8 cellular contexts compared by ENCODE assay signal in the genomic region with DNA sequence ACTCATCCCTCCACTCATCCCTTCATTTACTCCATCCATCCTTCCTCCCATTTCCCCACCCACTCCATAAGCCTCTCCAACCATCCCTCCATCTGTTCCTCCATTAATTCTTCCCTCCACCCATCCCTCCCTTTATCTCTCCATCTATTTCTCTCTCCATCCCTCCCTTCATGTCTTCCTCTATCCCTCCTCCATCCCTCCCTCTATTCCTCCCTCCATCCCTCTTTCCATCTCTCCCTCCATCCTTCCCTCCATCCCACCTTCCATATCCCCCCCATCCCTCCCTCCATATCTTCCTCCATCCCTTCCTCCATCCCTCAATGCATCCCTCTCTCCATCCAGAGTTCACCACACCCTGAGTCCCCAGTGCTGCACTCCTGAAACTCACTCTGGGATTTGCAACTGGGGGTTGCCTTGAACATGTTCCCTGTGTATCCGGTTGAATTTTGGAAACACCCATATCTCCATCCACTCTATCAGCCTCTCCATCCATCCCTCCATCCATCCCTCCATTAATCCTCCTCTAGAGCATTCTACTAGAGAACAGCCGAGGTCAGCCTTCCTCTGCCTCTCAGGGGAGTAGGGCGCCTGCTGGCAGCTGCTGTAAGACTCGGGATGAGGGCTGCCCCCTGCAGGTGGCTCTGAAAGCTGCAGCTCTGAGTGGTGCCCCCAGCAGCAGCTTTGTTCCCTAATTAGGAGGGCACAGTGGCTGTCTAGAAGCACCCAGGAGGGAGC. TPM values are rescaled to one million over a fixed set of nuclear protein-coding genes. Genes with fewer than 3 reads are reported as not detected.
DNase-seq lines count a peak whose midpoint lies in the region; ATAC-seq and TF ChIP-seq lines count a peak whose summit lies in the region.

No MANE protein-coding gene starts in this region.

- DNase-seq in H4 (ENCODE audit: low spot score) (peak; percentile 58), NCI-H460 (ENCODE audit: extremely low read depth, low read depth) (peak; percentile 43), choroid plexus epithelial cell (ENCODE audit: low read depth) (peak; percentile 68)
- DNase-seq in activated CD4-positive, alpha-beta T cell treated with anti-CD3 and anti-CD28 coated beads, Interleukin-2, amount 10 ng/mL, durations not matched to agents 24 days and 14 days, result peak; percentile 94
- peak; percentile 72 for DNase-seq in stimulated activated CD8-positive, alpha-beta memory T cell treated with anti-CD3 and anti-CD28 coated beads, Interleukin-12 subunit alpha, Interleukin-12 subunit beta, amount 100 ng/mL, for 1 hour (ENCODE audit: low read depth)

- H3K4me3 ChIP-seq in BLaER1 (no peak overlapping the region), choroid plexus epithelial cell (ENCODE audit: low read depth, low read length) (no peak overlapping the region), liver (ENCODE audit: low read depth in 1 of 3, low read length in 3 of 3) (no peak overlapping the region)

- intact Hi-C loops in activated CD4-positive, alpha-beta T cell treated with anti-CD3 and anti-CD28 coated beads, Interleukin-2, amount 10 ng/mL, durations not matched to agents 24 days and 14 days (cut with micrococcal nuclease), result loop anchor here (1.0 kb wide), 3 partner anchors 30 to 113 kb away; no protein-coding TSS in a partner anchor

- peaks cover 2% of the 10 kb centered on the region for H3K27me3 Mint-ChIP-seq in activated CD4-positive, alpha-beta T cell treated with anti-CD3 and anti-CD28 coated beads, Interleukin-2, amount 10 ng/mL, durations not matched to agents 24 days and 14 days

- ATAC-seq in HG02970 (IDR thresholded peaks at IDR 0.05; ENCODE audit: low FRiP score, unreplicated experiment), result no peak

- peaks cover 9% of the 10 kb centered on the region; the same call in 1 of the 2 replicates for H3K36me3 ChIP-seq in BLaER1
- H3K36me3 ChIP-seq in liver (ENCODE audit: control insufficient read depth in 4 of 4, insufficient read depth in 3 of 4, low read depth in 1 of 4, low read length in 3 of 4), result no peaks in the 10 kb centered on the region

- H4K20me1 ChIP-seq in BLaER1, result peaks cover 97% of the 10 kb centered on the region

- H3K27ac ChIP-seq in BLaER1 (no peak overlapping the region), liver (ENCODE audit: low read depth in 1 of 2, low read length in 2 of 2) (no peak overlapping the region)

- H3K36me3 Mint-ChIP-seq in activated CD4-positive, alpha-beta T cell treated with anti-CD3 and anti-CD28 coated beads, Interleukin-2, amount 10 ng/mL, durations not matched to agents 24 days and 14 days (ENCODE audit: low read depth), result peaks cover 2% of the 10 kb centered on the region

- H3K4me1 Mint-ChIP-seq in activated CD4-positive, alpha-beta T cell treated with anti-CD3 and anti-CD28 coated beads, Interleukin-2, amount 10 ng/mL, durations not matched to agents 24 days and 14 days, result peaks cover 16% of the 10 kb centered on the region

- 18% methylated on average over 4 of the region's 4 CpGs for WGBS in liver

- peak; percentile 81 to 84 for TF ChIP-seq RAD21 in liver (IDR thresholded peaks at IDR 0.05)

- H3K27me3 ChIP-seq in BLaER1 (no peaks in the 10 kb centered on the region), liver (ENCODE audit: control insufficient read depth in 4 of 4, insufficient read depth in 4 of 4, low read length in 3 of 4) (no peaks in the 10 kb centered on the region)

- H3K9ac ChIP-seq in BLaER1 (no peak overlapping the region), liver (ENCODE audit: low read depth in 1 of 2, low read length in 2 of 2) (no peak overlapping the region)

- H3K9me3 ChIP-seq in BLaER1 (no peaks in the 10 kb centered on the region), liver (ENCODE audit: control insufficient read depth in 4 of 4, low read length in 3 of 4) (no peaks in the 10 kb centered on the region)

- TF ChIP-seq CTCF in choroid plexus epithelial cell (conservative IDR thresholded peaks at IDR 0.05; ENCODE audit: low read depth, low read length) (peak; percentile 86), liver (IDR thresholded peaks at IDR 0.05; ENCODE audit: low read depth, low read length, missing input control) (peak; percentile 81)

- no peak overlapping the region for H3K27ac Mint-ChIP-seq in activated CD4-positive, alpha-beta T cell treated with anti-CD3 and anti-CD28 coated beads, Interleukin-2, amount 10 ng/mL, durations not matched to agents 24 days and 14 days

- H3K4me2 ChIP-seq in BLaER1, result 0 out of 2 replicates have a peak overlapping the region, but pooled peaks have one; percentile 57

- H3K4me1 ChIP-seq in BLaER1 (peaks cover 80% of the 10 kb centered on the region), liver (ENCODE audit: control insufficient read depth in 4 of 4, insufficient read depth in 4 of 4, low read length in 3 of 4) (peaks cover 0 to 8% (median 0%) of the 10 kb centered on the region in 4 donors)

- no peaks in the 10 kb centered on the region for H3K9me3 Mint-ChIP-seq in activated CD4-positive, alpha-beta T cell treated with anti-CD3 and anti-CD28 coated beads, Interleukin-2, amount 10 ng/mL, durations not matched to agents 24 days and 14 days

- H3K4me3 Mint-ChIP-seq in activated CD4-positive, alpha-beta T cell treated with anti-CD3 and anti-CD28 coated beads, Interleukin-2, amount 10 ng/mL, durations not matched to agents 24 days and 14 days, result no peak overlapping the region

TF ChIP-seq in liver, 16 proteins besides CTCF, POLR2A, EP300 and RAD21 (continues in another document):
- no peak for TF ChIP-seq FOXA1 (IDR thresholded peaks at IDR 0.05)
- no peak for TF ChIP-seq YY1 (IDR thresholded peaks at IDR 0.05)
- TF ChIP-seq, protein P1, sequence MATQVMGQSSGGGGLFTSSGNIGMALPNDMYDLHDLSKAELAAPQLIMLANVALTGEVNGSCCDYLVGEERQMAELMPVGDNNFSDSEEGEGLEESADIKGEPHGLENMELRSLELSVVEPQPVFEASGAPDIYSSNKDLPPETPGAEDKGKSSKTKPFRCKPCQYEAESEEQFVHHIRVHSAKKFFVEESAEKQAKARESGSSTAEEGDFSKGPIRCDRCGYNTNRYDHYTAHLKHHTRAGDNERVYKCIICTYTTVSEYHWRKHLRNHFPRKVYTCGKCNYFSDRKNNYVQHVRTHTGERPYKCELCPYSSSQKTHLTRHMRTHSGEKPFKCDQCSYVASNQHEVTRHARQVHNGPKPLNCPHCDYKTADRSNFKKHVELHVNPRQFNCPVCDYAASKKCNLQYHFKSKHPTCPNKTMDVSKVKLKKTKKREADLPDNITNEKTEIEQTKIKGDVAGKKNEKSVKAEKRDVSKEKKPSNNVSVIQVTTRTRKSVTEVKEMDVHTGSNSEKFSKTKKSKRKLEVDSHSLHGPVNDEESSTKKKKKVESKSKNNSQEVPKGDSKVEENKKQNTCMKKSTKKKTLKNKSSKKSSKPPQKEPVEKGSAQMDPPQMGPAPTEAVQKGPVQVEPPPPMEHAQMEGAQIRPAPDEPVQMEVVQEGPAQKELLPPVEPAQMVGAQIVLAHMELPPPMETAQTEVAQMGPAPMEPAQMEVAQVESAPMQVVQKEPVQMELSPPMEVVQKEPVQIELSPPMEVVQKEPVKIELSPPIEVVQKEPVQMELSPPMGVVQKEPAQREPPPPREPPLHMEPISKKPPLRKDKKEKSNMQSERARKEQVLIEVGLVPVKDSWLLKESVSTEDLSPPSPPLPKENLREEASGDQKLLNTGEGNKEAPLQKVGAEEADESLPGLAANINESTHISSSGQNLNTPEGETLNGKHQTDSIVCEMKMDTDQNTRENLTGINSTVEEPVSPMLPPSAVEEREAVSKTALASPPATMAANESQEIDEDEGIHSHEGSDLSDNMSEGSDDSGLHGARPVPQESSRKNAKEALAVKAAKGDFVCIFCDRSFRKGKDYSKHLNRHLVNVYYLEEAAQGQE (IDR thresholded peaks at IDR 0.05), result no peak
- TF ChIP-seq RXRA (IDR thresholded peaks at IDR 0.05), result no peak
- TF ChIP-seq, protein P2, sequence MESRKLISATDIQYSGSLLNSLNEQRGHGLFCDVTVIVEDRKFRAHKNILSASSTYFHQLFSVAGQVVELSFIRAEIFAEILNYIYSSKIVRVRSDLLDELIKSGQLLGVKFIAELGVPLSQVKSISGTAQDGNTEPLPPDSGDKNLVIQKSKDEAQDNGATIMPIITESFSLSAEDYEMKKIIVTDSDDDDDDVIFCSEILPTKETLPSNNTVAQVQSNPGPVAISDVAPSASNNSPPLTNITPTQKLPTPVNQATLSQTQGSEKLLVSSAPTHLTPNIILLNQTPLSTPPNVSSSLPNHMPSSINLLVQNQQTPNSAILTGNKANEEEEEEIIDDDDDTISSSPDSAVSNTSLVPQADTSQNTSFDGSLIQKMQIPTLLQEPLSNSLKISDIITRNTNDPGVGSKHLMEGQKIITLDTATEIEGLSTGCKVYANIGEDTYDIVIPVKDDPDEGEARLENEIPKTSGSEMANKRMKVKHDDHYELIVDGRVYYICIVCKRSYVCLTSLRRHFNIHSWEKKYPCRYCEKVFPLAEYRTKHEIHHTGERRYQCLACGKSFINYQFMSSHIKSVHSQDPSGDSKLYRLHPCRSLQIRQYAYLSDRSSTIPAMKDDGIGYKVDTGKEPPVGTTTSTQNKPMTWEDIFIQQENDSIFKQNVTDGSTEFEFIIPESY (IDR thresholded peaks at IDR 0.05), result no peak
- TF ChIP-seq EGR1 (IDR thresholded peaks at IDR 0.05; ENCODE audit: low read depth in 2 of 2), result no peak
- TF ChIP-seq JUND (IDR thresholded peaks at IDR 0.05), result no peak
- TF ChIP-seq, protein P3, sequence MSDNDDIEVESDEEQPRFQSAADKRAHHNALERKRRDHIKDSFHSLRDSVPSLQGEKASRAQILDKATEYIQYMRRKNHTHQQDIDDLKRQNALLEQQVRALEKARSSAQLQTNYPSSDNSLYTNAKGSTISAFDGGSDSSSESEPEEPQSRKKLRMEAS (IDR thresholded peaks at IDR 0.05), result no peak
- no peak for TF ChIP-seq TAF1 (conservative IDR thresholded peaks at IDR 0.05)
- TF ChIP-seq GABPA (IDR thresholded peaks at IDR 0.05 in 1 of 2, conservative IDR thresholded peaks at IDR 0.05 in 1 of 2), result no peak
- TF ChIP-seq SP1 (IDR thresholded peaks at IDR 0.05), result no peak
- no peak for TF ChIP-seq HNF4A (conservative IDR thresholded peaks at IDR 0.05)
- TF ChIP-seq NR2F2 (IDR thresholded peaks at IDR 0.05), result no peak

RNA-seq across cellular contexts. Expression of a gene that starts 39.4 kb away (rescaled TPM):
- 7.8 and 9.0 TPM in 2 replicates for total RNA-seq in H4 (2014; rRNA removed; shearing (Covaris generic))
- total RNA-seq in NCI-H460 (2014; rRNA removed; shearing (Covaris generic)), result 19.9 and 20.3 TPM in 2 replicates
- polyA plus RNA-seq in NCI-H460 (2014; cell fraction: nucleus; rRNA removed), result 9.5 and 16.1 TPM in 2 replicates
- 10.3 and 11.4 TPM in 2 replicates for total RNA-seq in activated CD4-positive, alpha-beta T cell treated with anti-CD3 and anti-CD28 coated beads, Interleukin-2, amount 10 ng/mL, durations not matched to agents 24 days and 14 days
- 1 to 10 TPM; 7.1 to 9.7 TPM for total RNA-seq in liver
- 1 to 10 TPM; 1.6 to 3.5 TPM for polyA plus RNA-seq in liver

RNA-seq across cellular contexts. Expression of a gene that starts 56.9 kb away (rescaled TPM):
- not detected in 2 replicates for total RNA-seq in H4 (2014; rRNA removed; shearing (Covaris generic))
- not detected in 2 replicates for total RNA-seq in NCI-H460 (2014; rRNA removed; shearing (Covaris generic))
- polyA plus RNA-seq in NCI-H460 (2014; cell fraction: nucleus; rRNA removed), result not detected in 2 replicates
- not detected in 2 replicates for total RNA-seq in activated CD4-positive, alpha-beta T cell treated with anti-CD3 and anti-CD28 coated beads, Interleukin-2, amount 10 ng/mL, durations not matched to agents 24 days and 14 days
- under 1 TPM; 0.09 to 0.50 TPM for total RNA-seq in liver
- polyA plus RNA-seq in liver, result 1 to 10 TPM; 2.5 to 4.1 TPM

Comparison
In these comparisons a context has a peak if more than half of its experiments do, and no peak if none do; other contexts are left out.
1. DNase-seq: peak in every context shown above with its lines; median percentile 94 in activated CD4-positive, alpha-beta T cell treated with anti-CD3 and anti-CD28 coated beads, Interleukin-2, amount 10 ng/mL, durations not matched to agents 24 days and 14 days; 72 in stimulated activated CD8-positive, alpha-beta memory T cell treated with anti-CD3 and anti-CD28 coated beads, Interleukin-12 subunit alpha, Interleukin-12 subunit beta, amount 100 ng/mL, for 1 hour; 68 in choroid plexus epithelial cell; 58 in H4; 43 in NCI-H460.